1 cellular context compared by ENCODE assay signal in genomic region chr7:36116347-36117200, GRCh38.
TF ChIP-seq lines count a peak whose summit lies in the region.

No MANE protein-coding gene starts in this region.

TF ChIP-seq in H1, 55 proteins besides CTCF, POLR2A, EP300 and RAD21 (continued from another document):
- TF ChIP-seq TEAD4 (IDR thresholded peaks at IDR 0.05; ENCODE audit: low read depth, low read length) (no peak), FOSL1 (IDR thresholded peaks at IDR 0.05; ENCODE audit: insufficient read depth, low read depth, low read length) (no peak), KDM1A (IDR thresholded peaks at IDR 0.05; ENCODE audit: borderline replicate concordance, low read length) (no peak), SUZ12 (IDR thresholded peaks at IDR 0.05; ENCODE audit: low read length) (no peak), GABPA (IDR thresholded peaks at IDR 0.05; ENCODE audit: borderline replicate concordance, insufficient read depth, low read length) (no peak), ZNF274 (IDR thresholded peaks at IDR 0.05; ENCODE audit: borderline replicate concordance, extremely low read depth, low read length) (no peak), CBX8 (IDR thresholded peaks at IDR 0.05; ENCODE audit: borderline replicate concordance, low read depth, low read length) (no peak)
